9 cellular contexts compared by ENCODE assay signal in the genomic region with DNA sequence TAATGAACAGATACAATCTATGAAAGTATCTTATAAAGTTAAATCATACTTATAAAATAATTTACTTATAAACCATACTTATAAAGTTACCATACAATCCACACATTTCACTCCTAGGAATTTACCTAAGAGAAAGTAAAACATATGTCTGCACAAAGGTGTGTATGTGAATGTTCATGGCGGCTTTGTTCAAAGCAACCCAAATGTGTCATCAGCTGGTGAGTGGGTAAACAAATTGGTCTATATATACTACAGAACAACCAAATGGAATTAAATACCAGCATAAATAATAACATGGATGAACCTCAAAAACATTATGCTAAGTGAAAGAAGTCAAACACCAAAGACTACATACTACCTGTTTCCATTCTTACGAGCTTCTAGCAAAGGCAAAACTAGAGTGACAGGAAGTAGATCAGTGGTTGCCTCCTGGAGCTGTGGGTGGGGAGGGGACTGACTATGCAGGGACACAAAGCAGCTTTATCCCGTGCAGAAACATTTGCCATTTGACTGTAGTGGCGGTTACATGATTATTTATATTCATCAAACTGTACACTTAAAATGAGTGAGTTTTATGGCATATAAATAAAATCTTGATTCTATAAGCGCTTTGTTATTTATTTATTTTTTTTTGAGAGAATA. TPM values are rescaled to one million over a fixed set of nuclear protein-coding genes. Genes with fewer than 3 reads are reported as not detected.
DNase-seq lines count a peak whose midpoint lies in the region; ATAC-seq and TF ChIP-seq lines count a peak whose summit lies in the region.
"Had no signal": no experiment of that assay in that cellular context is flagged by ENCODE, and none has a peak within 500 bp of the region (broad histone marks: within the 10 kb centered on the region; RNA-seq: fewer than 3 reads in every experiment).

No MANE protein-coding gene starts in this region.

- peak overlapping the region; percentile 91 to 100 (median 97) for H3K27ac Mint-ChIP-seq in CD4-positive, CD25-positive, alpha-beta regulatory T cell
- peak overlapping the region; percentile 91 for H3K27ac Mint-ChIP-seq in activated naive CD4-positive, alpha-beta T cell treated with anti-CD3 and anti-CD28 coated beads for 36 hours
- H3K27ac Mint-ChIP-seq in natural killer cell treated with Interleukin-12 subunit alpha and Interleukin-12 subunit beta and Interleukin-15 and Interleukin-18, amount 100 ng/mL, for 72 hours: peak overlapping the region; percentile 84 to 98
- no peak overlapping the region for H3K27ac Mint-ChIP-seq in glutamatergic neuron (ENCODE audit: unreplicated experiment)

- H2AFZ ChIP-seq in MM.1S (ENCODE audit: low read length): no peak overlapping the region

- peaks cover 75% of the 10 kb centered on the region for H3K36me3 Mint-ChIP-seq in CD4-positive, CD25-positive, alpha-beta regulatory T cell
- H3K36me3 Mint-ChIP-seq in activated naive CD4-positive, alpha-beta T cell treated with anti-CD3 and anti-CD28 coated beads for 36 hours (ENCODE audit: low read depth): peaks cover 87% of the 10 kb centered on the region
- peaks cover 50% of the 10 kb centered on the region for H3K36me3 Mint-ChIP-seq in natural killer cell treated with Interleukin-12 subunit alpha and Interleukin-12 subunit beta and Interleukin-15 and Interleukin-18, amount 100 ng/mL, for 72 hours
- H3K36me3 Mint-ChIP-seq in glutamatergic neuron (ENCODE audit: unreplicated experiment): no peaks in the 10 kb centered on the region

- H3K79me2 ChIP-seq in MM.1S (ENCODE audit: low read length): no peaks in the 10 kb centered on the region

- CTCF ChIA-PET in activated naive CD4-positive, alpha-beta T cell treated with anti-CD3 and anti-CD28 coated beads for 36 hours (lab: Charles Lee): interaction anchor here (0.8 to 2.8 kb wide), 6 partner anchors 9 to 160 kb away, joined by 3 to 7 read pairs (median 3); no protein-coding TSS in a partner anchor

- H3K9me2 ChIP-seq in MM.1S (replicated peaks; ENCODE audit: insufficient read depth, low read length): no peaks in the 10 kb centered on the region

- H4K20me1 ChIP-seq in MM.1S (ENCODE audit: insufficient read depth, low read length): no peaks in the 10 kb centered on the region

- no peak overlapping the region for H3K4me2 ChIP-seq in MM.1S (ENCODE audit: low read depth, low read length)

- H3K27me3 Mint-ChIP-seq in CD4-positive, CD25-positive, alpha-beta regulatory T cell: no peaks in the 10 kb centered on the region
- no peaks in the 10 kb centered on the region for H3K27me3 Mint-ChIP-seq in activated naive CD4-positive, alpha-beta T cell treated with anti-CD3 and anti-CD28 coated beads for 36 hours (ENCODE audit: low read depth)
- H3K27me3 Mint-ChIP-seq in natural killer cell treated with Interleukin-12 subunit alpha and Interleukin-12 subunit beta and Interleukin-15 and Interleukin-18, amount 100 ng/mL, for 72 hours: no peaks in the 10 kb centered on the region
- no peaks in the 10 kb centered on the region for H3K27me3 Mint-ChIP-seq in glutamatergic neuron (ENCODE audit: unreplicated experiment)

- peak overlapping the region; percentile 78 to 99 (median 78) for H3K4me3 Mint-ChIP-seq in CD4-positive, CD25-positive, alpha-beta regulatory T cell
- peak overlapping the region; percentile 17 for H3K4me3 Mint-ChIP-seq in activated naive CD4-positive, alpha-beta T cell treated with anti-CD3 and anti-CD28 coated beads for 36 hours
- H3K4me3 Mint-ChIP-seq in natural killer cell treated with Interleukin-12 subunit alpha and Interleukin-12 subunit beta and Interleukin-15 and Interleukin-18, amount 100 ng/mL, for 72 hours: peak overlapping the region; percentile 74
- H3K4me3 Mint-ChIP-seq in glutamatergic neuron (ENCODE audit: unreplicated experiment): no peak overlapping the region

- peak overlapping the region; percentile 96 for H3K4me3 ChIP-seq in CD4-positive, CD25-positive, alpha-beta regulatory T cell (ENCODE audit: low read depth, low read length)
- H3K4me3 ChIP-seq in MM.1S (ENCODE audit: low read length): no peak overlapping the region

- peak; percentile 42 to 87 (median 73) for DNase-seq in CD4-positive, CD25-positive, alpha-beta regulatory T cell
- peak; percentile 5 for DNase-seq in MM.1S
- DNase-seq in activated naive CD4-positive, alpha-beta T cell treated with anti-CD3 and anti-CD28 coated beads for 36 hours: peak; percentile 74
- no peak for DNase-seq in natural killer cell treated with Interleukin-12 subunit alpha and Interleukin-12 subunit beta and Interleukin-15 and Interleukin-18, amount 100 ng/mL, for 72 hours (ENCODE audit: low spot score)
- DNase-seq in omental fat pad (ENCODE audit: low spot score): no peak
- no peak for DNase-seq in NCI-H128 (lab: John Stamatoyannopoulos, UW; ENCODE audit: unreplicated experiment)
- DNase-seq in glutamatergic neuron: no peak
- DNase-seq: mesendoderm had no signal

- ATAC-seq in CD4-positive, CD25-positive, alpha-beta regulatory T cell (ENCODE audit: low read depth in 2 of 2): peak; percentile 88
- peak in 1 of 2 donors; percentile 50 for ATAC-seq in natural killer cell treated with Interleukin-12 subunit alpha and Interleukin-12 subunit beta and Interleukin-15 and Interleukin-18, amount 100 ng/mL, for 72 hours
- ATAC-seq in omental fat pad (ENCODE audit: low FRiP score) (no peak), HG02938 (IDR thresholded peaks at IDR 0.05; ENCODE audit: unreplicated experiment) (no peak)

- H3K9ac ChIP-seq in MM.1S (ENCODE audit: low read length): no peak overlapping the region

- peaks cover 95% of the 10 kb centered on the region for H3K4me1 ChIP-seq in CD4-positive, CD25-positive, alpha-beta regulatory T cell (ENCODE audit: control insufficient read depth, insufficient read depth, low read length, poor library complexity, severe bottlenecking)
- no peaks in the 10 kb centered on the region for H3K4me1 ChIP-seq in MM.1S (ENCODE audit: low read length)

- H3K36me3 ChIP-seq in CD4-positive, CD25-positive, alpha-beta regulatory T cell (ENCODE audit: control insufficient read depth, insufficient read depth, low read length): peaks cover 79% of the 10 kb centered on the region
- H3K36me3 ChIP-seq in MM.1S (replicated peaks; ENCODE audit: insufficient read depth, low read length): no peaks in the 10 kb centered on the region

- H3K27ac ChIP-seq in CD4-positive, CD25-positive, alpha-beta regulatory T cell (ENCODE audit: insufficient read depth, low read length, poor library complexity, severe bottlenecking): peak overlapping the region; percentile 99
- H3K27ac ChIP-seq in MM.1S (ENCODE audit: low read length): no peak overlapping the region

- peaks cover 18 to 96% (median 64%) of the 10 kb centered on the region in 4 donors for H3K4me1 Mint-ChIP-seq in CD4-positive, CD25-positive, alpha-beta regulatory T cell
- peaks cover 88% of the 10 kb centered on the region for H3K4me1 Mint-ChIP-seq in activated naive CD4-positive, alpha-beta T cell treated with anti-CD3 and anti-CD28 coated beads for 36 hours (ENCODE audit: low read depth)
- peaks cover 64 to 75% of the 10 kb centered on the region in 2 donors for H3K4me1 Mint-ChIP-seq in natural killer cell treated with Interleukin-12 subunit alpha and Interleukin-12 subunit beta and Interleukin-15 and Interleukin-18, amount 100 ng/mL, for 72 hours (ENCODE audit: low read depth in 2 of 2)
- peaks cover 9% of the 10 kb centered on the region for H3K4me1 Mint-ChIP-seq in glutamatergic neuron (ENCODE audit: low read depth, unreplicated experiment)

- no peaks in the 10 kb centered on the region for H3K27me3 ChIP-seq in CD4-positive, CD25-positive, alpha-beta regulatory T cell (ENCODE audit: control insufficient read depth, insufficient read depth, low read length)
- no peaks in the 10 kb centered on the region for H3K27me3 ChIP-seq in MM.1S (replicated peaks; ENCODE audit: insufficient read depth, low read length)

- H3K9me3 ChIP-seq in CD4-positive, CD25-positive, alpha-beta regulatory T cell (ENCODE audit: control insufficient read depth in 2 of 2, low read length in 2 of 2): no peaks in the 10 kb centered on the region
- no peaks in the 10 kb centered on the region for H3K9me3 ChIP-seq in MM.1S (replicated peaks; ENCODE audit: insufficient read depth, low read length)

- no peaks in the 10 kb centered on the region for H3K9me3 Mint-ChIP-seq in CD4-positive, CD25-positive, alpha-beta regulatory T cell
- H3K9me3 Mint-ChIP-seq in activated naive CD4-positive, alpha-beta T cell treated with anti-CD3 and anti-CD28 coated beads for 36 hours: no peaks in the 10 kb centered on the region
- no peaks in the 10 kb centered on the region for H3K9me3 Mint-ChIP-seq in natural killer cell treated with Interleukin-12 subunit alpha and Interleukin-12 subunit beta and Interleukin-15 and Interleukin-18, amount 100 ng/mL, for 72 hours
- peaks cover 1% of the 10 kb centered on the region for H3K9me3 Mint-ChIP-seq in glutamatergic neuron (ENCODE audit: unreplicated experiment)

- H3F3A ChIP-seq in MM.1S (ENCODE audit: insufficient read depth, low read length): no peaks in the 10 kb centered on the region

- intact Hi-C loops in activated naive CD4-positive, alpha-beta T cell treated with anti-CD3 and anti-CD28 coated beads for 36 hours (cut with micrococcal nuclease): loop anchor here (1.0 kb wide), 1 partner anchor 10 kb away; a partner anchor contains a TSS

- no peak for TF ChIP-seq CTCF in MM.1S (IDR thresholded peaks at IDR 0.05; ENCODE audit: low read length)
- TF ChIP-seq CTCF in omental fat pad (IDR thresholded peaks at IDR 0.05): no peak
- TF ChIP-seq CTCF in glutamatergic neuron (IDR thresholded peaks at IDR 0.05; ENCODE audit: partially characterized antibody, unreplicated experiment): no peak

RNA-seq across cellular contexts. Expression of a gene that starts 10.6 kb away (rescaled TPM):
- 167 TPM for total RNA-seq in CD4-positive, CD25-positive, alpha-beta regulatory T cell
- polyA plus RNA-seq in CD4-positive, CD25-positive, alpha-beta regulatory T cell: 10 to 100 TPM; 13.5 to 18.7 (median 16.5) TPM
- 10 to 100 TPM; 80.6 to 85.0 TPM for total RNA-seq in activated naive CD4-positive, alpha-beta T cell treated with anti-CD3 and anti-CD28 coated beads for 36 hours
- total RNA-seq in natural killer cell treated with Interleukin-12 subunit alpha and Interleukin-12 subunit beta and Interleukin-15 and Interleukin-18, amount 100 ng/mL, for 72 hours: 100 to 1,000 TPM; 145 to 375 TPM
- total RNA-seq in omental fat pad (1 to 10 TPM; 3.0 to 9.0 (median 6.1) TPM), glutamatergic neuron (ENCODE audit: unreplicated experiment) (1.6 TPM)

RNA-seq across cellular contexts. Expression of a gene that starts 39.0 kb away (rescaled TPM):
- 149 TPM for total RNA-seq in CD4-positive, CD25-positive, alpha-beta regulatory T cell
- polyA plus RNA-seq in CD4-positive, CD25-positive, alpha-beta regulatory T cell: 10 to 100 TPM; 21.4 to 43.2 (median 31.9) TPM
- total RNA-seq in activated naive CD4-positive, alpha-beta T cell treated with anti-CD3 and anti-CD28 coated beads for 36 hours: 100 to 1,000 TPM; 289 to 295 TPM
- 100 to 1,000 TPM in 1 of 2 donors, 10 to 100 TPM in 1; 97.4 to 177 TPM for total RNA-seq in natural killer cell treated with Interleukin-12 subunit alpha and Interleukin-12 subunit beta and Interleukin-15 and Interleukin-18, amount 100 ng/mL, for 72 hours
- 10 to 100 TPM; 16.3 to 31.2 (median 25.3) TPM for total RNA-seq in omental fat pad
- 18.9 TPM for total RNA-seq in glutamatergic neuron (ENCODE audit: unreplicated experiment)

Comparison
In these comparisons a context has a peak if more than half of its experiments do, and no peak if none do; other contexts are left out.
1. ATAC-seq: peak in CD4-positive, CD25-positive, alpha-beta regulatory T cell (2 of 2); none in omental fat pad (single experiment) and HG02938 (single experiment).
2. DNase-seq: peak in CD4-positive, CD25-positive, alpha-beta regulatory T cell (3 of 3), MM.1S (single experiment) and activated naive CD4-positive, alpha-beta T cell treated with anti-CD3 and anti-CD28 coated beads for 36 hours (single experiment); none in natural killer cell treated with Interleukin-12 subunit alpha and Interleukin-12 subunit beta and Interleukin-15 and Interleukin-18, amount 100 ng/mL, for 72 hours (single experiment), omental fat pad (single experiment), NCI-H128 (single experiment) and glutamatergic neuron (single experiment).
3. RNA of a gene that starts 10.6 kb away (total RNA-seq): 145 to 375 TPM in natural killer cell treated with Interleukin-12 subunit alpha and Interleukin-12 subunit beta and Interleukin-15 and Interleukin-18, amount 100 ng/mL, for 72 hours, 167 TPM in CD4-positive, CD25-positive, alpha-beta regulatory T cell (single experiment) and 80.6 to 85.0 TPM in activated naive CD4-positive, alpha-beta T cell treated with anti-CD3 and anti-CD28 coated beads for 36 hours; 3.0 to 9.0 TPM in omental fat pad and 1.6 TPM in glutamatergic neuron (single experiment); every median in the first group is over 4 times any median in the second.